In the genomic region with DNA sequence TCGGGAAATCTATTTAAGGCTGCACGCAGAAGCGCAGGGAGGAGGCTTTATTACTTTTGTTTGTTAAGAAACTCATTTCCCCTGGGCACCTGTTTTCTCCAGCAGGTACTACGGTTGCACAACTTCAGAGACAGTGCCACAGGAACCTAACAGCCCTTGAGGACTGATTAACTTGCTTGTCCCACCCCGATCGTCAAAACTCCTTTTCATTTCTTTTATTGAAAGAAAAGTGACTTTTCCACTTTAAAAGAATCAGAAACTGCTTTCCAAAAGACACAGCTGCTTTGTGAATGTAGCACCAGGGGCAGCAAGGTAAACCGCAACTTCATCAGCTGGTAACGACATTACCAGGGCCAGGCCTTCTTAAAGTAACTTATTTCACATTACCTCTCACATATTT, we compare ENCODE assay signal across 8 cellular contexts. TPM values are rescaled to one million over a fixed set of nuclear protein-coding genes. Genes with fewer than 3 reads are reported as not detected.
DNase-seq lines count a peak whose midpoint lies in the region; ATAC-seq and TF ChIP-seq lines count a peak whose summit lies in the region.

No MANE protein-coding gene starts in this region.

- H3K36me3 Mint-ChIP-seq in activated CD4-positive, alpha-beta T cell treated with anti-CD3 and anti-CD28 coated beads for 36 hours (ENCODE audit: low read depth), result peaks cover 43% of the 10 kb centered on the region

- POLR2A ChIA-PET in activated CD4-positive, alpha-beta T cell treated with anti-CD3 and anti-CD28 coated beads for 36 hours (lab: Charles Lee), result interaction anchor here (0.8 to 1.0 kb wide), 2 partner anchors 199 to 201 kb away, joined by 3 read pairs; no protein-coding TSS in a partner anchor

- H3K27me3 ChIP-seq in SJSA1 (replicated peaks) (no peaks in the 10 kb centered on the region), gastrocnemius medialis (no peaks in the 10 kb centered on the region)

- in situ Hi-C loops in gastrocnemius medialis (cut with MboI; ENCODE audit: low sequenced_read_pairs in 4 of 4), result loop anchor here in 3 of 4 donors (10.0 to 25.0 kb wide), 4 partner anchors 201 to 324 kb away; partner anchors contain the start of genes CARS2 (in 3 of the 3) and ING1 (in 2 of the 3)

- H3K4me1 Mint-ChIP-seq in activated CD4-positive, alpha-beta T cell treated with anti-CD3 and anti-CD28 coated beads for 36 hours, result peaks cover 56% of the 10 kb centered on the region

- peaks cover 60% of the 10 kb centered on the region for H3K36me3 ChIP-seq in SJSA1
- H3K36me3 ChIP-seq in gastrocnemius medialis, result no peaks in the 10 kb centered on the region

- H3K9me3 ChIP-seq in SJSA1 (replicated peaks), result peaks cover 4% of the 10 kb centered on the region; the same call in 1 of the 2 replicates
- H3K9me3 ChIP-seq in gastrocnemius medialis, result no peaks in the 10 kb centered on the region

- TF ChIP-seq CTCF in fibroblast of the aortic adventitia (IDR thresholded peaks at IDR 0.05; ENCODE audit: insufficient read depth, low read length) (no peak), gastrocnemius medialis (IDR thresholded peaks at IDR 0.05 in 4 of 5, conservative IDR thresholded peaks at IDR 0.05 in 1 of 5) (no peak)

- peak overlapping the region; percentile 92 for H3K4me3 Mint-ChIP-seq in activated CD4-positive, alpha-beta T cell treated with anti-CD3 and anti-CD28 coated beads for 36 hours

- H3K27ac Mint-ChIP-seq in activated CD4-positive, alpha-beta T cell treated with anti-CD3 and anti-CD28 coated beads for 36 hours, result peak overlapping the region; percentile 93

- intact Hi-C loops in activated CD4-positive, alpha-beta T cell treated with anti-CD3 and anti-CD28 coated beads for 36 hours (cut with DNase I, micrococcal nuclease), result loop anchor here in 1 of 2 experiments (5.0 kb wide), 1 partner anchor 239 kb away; no protein-coding TSS in a partner anchor
- intact Hi-C loops in gastrocnemius medialis (cut with DNase I; ENCODE audit: low total_unique reads), result loop anchor here (5.0 to 10.0 kb wide), 3 partner anchors 296 to 331 kb away; partner anchors contain the start of gene NAXD

- TF ChIP-seq POLR2A in gastrocnemius medialis (IDR thresholded peaks at IDR 0.05), result peak; percentile 66 to 84

- ATAC-seq in activated CD4-positive, alpha-beta T cell treated with anti-CD3 and anti-CD28 coated beads for 36 hours, result no peak
- peak; percentile 17 to 29 for ATAC-seq in gastrocnemius medialis

- H3K4me3 ChIP-seq in SJSA1 (peak overlapping the region; percentile 98), fibroblast of the aortic adventitia (ENCODE audit: low read depth, low read length) (peak overlapping the region; percentile 99), gastrocnemius medialis (peak overlapping the region; percentile 85 to 97 (median 91))

- peak overlapping the region; percentile 94 for H3K27ac ChIP-seq in SJSA1
- H3K27ac ChIP-seq in gastrocnemius medialis, result peak overlapping the region; percentile 96 to 100 (median 98)

- no peaks in the 10 kb centered on the region for H3K27me3 Mint-ChIP-seq in activated CD4-positive, alpha-beta T cell treated with anti-CD3 and anti-CD28 coated beads for 36 hours

- H3K9me3 Mint-ChIP-seq in activated CD4-positive, alpha-beta T cell treated with anti-CD3 and anti-CD28 coated beads for 36 hours (ENCODE audit: low read depth), result no peaks in the 10 kb centered on the region

- DNase-seq in activated CD4-positive, alpha-beta T cell treated with anti-CD3 and anti-CD28 coated beads for 36 hours, result peak; percentile 38
- no peak for DNase-seq in activated CD4-positive, alpha-beta T cell treated with anti-CD3 and anti-CD28 coated beads, Interleukin-2, amount 50 U/mL, for 48 hours
- DNase-seq in SJSA1 (ENCODE audit: low read depth in 1 of 2, low spot score in 2 of 2) (peak; percentile 52 to 68), fibroblast of the aortic adventitia (ENCODE audit: low read depth) (peak; percentile 23), gastrocnemius medialis (peak; percentile 58 to 77), NCI-H187 treated with DMSO at 0.1 percent for 48 hours (lab: John Stamatoyannopoulos, UW) (no peak)
- no peak for DNase-seq in activated CD4-positive, CD25-positive, alpha-beta regulatory T cell treated with anti-CD3 and anti-CD28 coated beads, Interleukin-2, amount 50 U/mL, for 72 hours
- no peak for DNase-seq in activated CD4-positive, CD25-positive, alpha-beta regulatory T cell (lab: John Stamatoyannopoulos, UW)

- peaks cover 56% of the 10 kb centered on the region for H3K4me1 ChIP-seq in SJSA1 (replicated peaks)
- H3K4me1 ChIP-seq in gastrocnemius medialis, result peaks cover 57 to 66% of the 10 kb centered on the region in 2 donors

- CTCF ChIA-PET in activated CD4-positive, alpha-beta T cell treated with anti-CD3 and anti-CD28 coated beads for 36 hours (lab: Charles Lee), result interaction anchor here (0.6 to 1.3 kb wide), 5 partner anchors 8 to 1667 kb away, joined by 3 to 7 read pairs (median 3); no protein-coding TSS in a partner anchor

RNA-seq across cellular contexts. Expression of gene ANKRD10, which starts 1.5 kb away (rescaled TPM):
- 10 to 100 TPM; 65.1 to 91.8 TPM for total RNA-seq in activated CD4-positive, alpha-beta T cell treated with anti-CD3 and anti-CD28 coated beads for 36 hours
- total RNA-seq in SJSA1 (2014; rRNA removed; shearing (Covaris generic)), result 208 and 225 TPM in 2 replicates
- total RNA-seq in fibroblast of the aortic adventitia (ENCODE audit: low replicate concordance) (76.5 and 84.2 TPM in 2 replicates), gastrocnemius medialis (100 to 1,000 TPM; 145 to 381 (median 164) TPM)

Comparison
In these comparisons a context has a peak if more than half of its experiments do, and no peak if none do; other contexts are left out.
1. DNase-seq: peak in activated CD4-positive, alpha-beta T cell treated with anti-CD3 and anti-CD28 coated beads for 36 hours (single experiment), SJSA1 (2 of 2), fibroblast of the aortic adventitia (single experiment) and gastrocnemius medialis (2 of 2); none in activated CD4-positive, alpha-beta T cell treated with anti-CD3 and anti-CD28 coated beads, Interleukin-2, amount 50 U/mL, for 48 hours (0 of 2), activated CD4-positive, CD25-positive, alpha-beta regulatory T cell treated with anti-CD3 and anti-CD28 coated beads, Interleukin-2, amount 50 U/mL, for 72 hours (single experiment), activated CD4-positive, CD25-positive, alpha-beta regulatory T cell (0 of 4) and NCI-H187 treated with DMSO at 0.1 percent for 48 hours (single experiment).
2. Peak in every context shown above with its lines, with median percentiles within 50 percentile points of each other: H3K4me3 ChIP-seq.